19 cellular contexts compared by ENCODE assay signal in the genomic region with DNA sequence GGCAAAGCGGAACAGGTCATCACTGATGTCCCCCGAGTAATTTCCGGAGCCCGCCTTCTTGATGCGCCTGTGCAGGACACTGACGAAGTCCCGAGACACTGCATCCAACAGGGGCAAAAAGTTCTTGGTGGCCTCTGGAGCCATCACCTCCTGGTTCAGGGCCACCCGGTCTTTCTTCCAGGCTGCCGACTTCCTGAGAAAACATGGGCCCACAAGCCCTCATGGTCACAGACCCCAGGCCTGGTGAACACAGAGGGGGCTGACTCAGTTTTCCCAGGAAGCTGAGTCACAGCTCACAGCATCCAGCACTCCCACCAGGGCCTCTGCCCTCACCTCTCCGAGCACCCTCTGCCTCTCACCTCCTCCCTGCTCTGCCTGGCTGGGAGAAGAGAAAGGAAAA. TPM values are rescaled to one million over a fixed set of nuclear protein-coding genes. Genes with fewer than 3 reads are reported as not detected.
DNase-seq lines count a peak whose midpoint lies in the region; ATAC-seq, FAIRE-seq and TF ChIP-seq lines count a peak whose summit lies in the region.
"Had no signal": no experiment of that assay in that cellular context is flagged by ENCODE, and none has a peak within 500 bp of the region (broad histone marks: within the 10 kb centered on the region; RNA-seq: fewer than 3 reads in every experiment).

No MANE protein-coding gene starts in this region.

- POLR2A ChIA-PET in activated CD4-positive, alpha-beta T cell treated with anti-CD3 and anti-CD28 coated beads for 36 hours (lab: Charles Lee) = no interaction called here
- POLR2A ChIA-PET in H1 (lab: Charles Lee; ENCODE audit: partially characterized antibody) = no interaction called here

- H3K9ac ChIP-seq in H1 (replicated peaks in 1 of 4; ENCODE audit: extremely low read depth in 1 of 4, low read depth in 3 of 4, low read length in 3 of 4) = no peak overlapping the region

- H3K27ac ChIP-seq in H1 (ENCODE audit: low read depth, low read length) (no peak overlapping the region), small intestine (ENCODE audit: low read depth in 1 of 2, low read length in 1 of 2) (no peak overlapping the region)
- H3K27ac ChIP-seq: hepatocyte, prostate gland, SJCRH30, tibial artery had no signal

- H2BK12ac ChIP-seq in H1 (ENCODE audit: low read depth, low read length) = no peak overlapping the region

- no peak overlapping the region for H3K56ac ChIP-seq in H1 (replicated peaks; ENCODE audit: insufficient read length, low read depth, low read length)

- intact Hi-C loops in activated CD4-positive, alpha-beta T cell treated with anti-CD3 and anti-CD28 coated beads for 36 hours (cut with DNase I, micrococcal nuclease) = no loop called here
- intact Hi-C loops in posterior vena cava (cut with DNase I) = no loop called here

- H2BK15ac ChIP-seq in H1 (ENCODE audit: low read length) = no peak overlapping the region

- no peak for FAIRE-seq in H1 (lab: Jason Lieb, UNC)
- no peak for FAIRE-seq in small intestine (lab: Jason Lieb, UNC)
- FAIRE-seq: A204.1 had no signal

- no peak overlapping the region for H2BK20ac ChIP-seq in H1 (ENCODE audit: low read length)

- no peaks in the 10 kb centered on the region for H3K23me2 ChIP-seq in H1 (ENCODE audit: low read depth, low read length)

- no peak for TF ChIP-seq EP300 in H1 (IDR thresholded peaks at IDR 0.05; ENCODE audit: borderline replicate concordance in 1 of 2, low read depth in 2 of 2, low read length in 2 of 2)

- H4K8ac ChIP-seq in H1 (ENCODE audit: extremely low read depth, insufficient read depth, low read length) = no peak overlapping the region

- peaks cover 5% of the 10 kb centered on the region for H3K4me1 Mint-ChIP-seq in activated CD4-positive, alpha-beta T cell treated with anti-CD3 and anti-CD28 coated beads for 36 hours
- H3K4me1 Mint-ChIP-seq: activated CD4-positive, alpha-beta T cell treated with anti-CD3 and anti-CD28 coated beads, Interleukin-2, amount 10 ng/mL, durations not matched to agents 24 days and 14 days had no signal

- CTCF ChIA-PET in activated CD4-positive, alpha-beta T cell treated with anti-CD3 and anti-CD28 coated beads for 36 hours (lab: Charles Lee) = no interaction called here
- CTCF ChIA-PET in H1 (lab: Charles Lee; ENCODE audit: partially characterized antibody) = interaction anchor here (1.2 kb wide), 1 partner anchor 24 kb away, joined by 4 read pairs; no protein-coding TSS in a partner anchor

- H3K4me3 ChIP-seq in NB4 (ENCODE audit: low read depth, low read length) (no peak overlapping the region), H1 (ENCODE audit: extremely low read depth in 1 of 4, insufficient read depth in 2 of 4, low read depth in 3 of 4, low read length in 4 of 4) (no peak overlapping the region), small intestine (ENCODE audit: low read depth in 1 of 2, low read length in 2 of 2) (no peak overlapping the region)
- H3K4me3 ChIP-seq: hepatocyte, prostate gland, SJCRH30, tibial artery had no signal

- no peaks in the 10 kb centered on the region for H3K9me3 ChIP-seq in H1 (ENCODE audit: insufficient read depth in 2 of 2, low read depth in 1 of 2, low read length in 1 of 2)
- no peaks in the 10 kb centered on the region for H3K9me3 ChIP-seq in small intestine (ENCODE audit: control insufficient read depth, low read depth)
- H3K9me3 ChIP-seq: prostate gland, SJCRH30, tibial artery had no signal

- H4K20me1 ChIP-seq in H1 (replicated peaks in 1 of 2; ENCODE audit: control insufficient read depth in 1 of 2, insufficient read depth in 2 of 2, low read length in 2 of 2) = no peaks in the 10 kb centered on the region

- H3K27me3 ChIP-seq in H1 (replicated peaks in 1 of 4; ENCODE audit: control insufficient read depth in 3 of 4, extremely low read depth in 1 of 4, insufficient read depth in 3 of 4, low read length in 3 of 4) = no peaks in the 10 kb centered on the region
- no peaks in the 10 kb centered on the region for H3K27me3 ChIP-seq in small intestine (ENCODE audit: control insufficient read depth in 2 of 2, insufficient read depth in 2 of 2, low read length in 2 of 2)
- H3K27me3 ChIP-seq: hepatocyte, SJCRH30 had no signal

- H2BK5ac ChIP-seq in H1 (ENCODE audit: low read depth, low read length) = no peak overlapping the region

- H3K27ac Mint-ChIP-seq in activated CD4-positive, alpha-beta T cell treated with anti-CD3 and anti-CD28 coated beads for 36 hours = no peak overlapping the region
- H3K27ac Mint-ChIP-seq: activated CD4-positive, alpha-beta T cell treated with anti-CD3 and anti-CD28 coated beads, Interleukin-2, amount 10 ng/mL, durations not matched to agents 24 days and 14 days had no signal

- H3K18ac ChIP-seq in H1 (ENCODE audit: extremely low read depth, low read length) = peak overlapping the region; percentile 39; the same call in 1 of the 2 replicates

- H3K4ac ChIP-seq in H1 (replicated peaks; ENCODE audit: insufficient read length, low read depth, low read length) = no peak overlapping the region

- TF ChIP-seq CTCF in NB4 (IDR thresholded peaks at IDR 0.05; ENCODE audit: low read depth, low read length) (no peak), H1 (IDR thresholded peaks at IDR 0.05; ENCODE audit: control extremely low read depth in 1 of 3, insufficient read depth in 1 of 3, low read depth in 1 of 3, low read length in 3 of 3) (no peak)

- 93% methylated on average over 10 of the region's 10 CpGs; no CpG with 5 or more reads in 1 of the 2 experiments for WGBS in H1 (ENCODE audit: extremely low coverage in 1 of 2, insufficient coverage in 1 of 2, insufficient read length in 1 of 2, insufficient replicate concordance in 2 of 2, low coverage in 1 of 2, low lambda C conversion rate in 2 of 2, missing lambda C conversion rate in 1 of 2), 2 experiments
- WGBS in small intestine, 3 donors = 77 to 88% (median 78%) methylated on average over 10 of the region's 10 CpGs

- H3K4me1 ChIP-seq in H1 (replicated peaks in 1 of 4; ENCODE audit: control insufficient read depth in 3 of 4, insufficient read depth in 4 of 4, low read length in 3 of 4) (no peaks in the 10 kb centered on the region; a peak in 1 of 7 replicates), small intestine (ENCODE audit: control insufficient read depth in 2 of 2, insufficient read depth in 1 of 2, low read depth in 1 of 2, low read length in 1 of 2) (no peaks in the 10 kb centered on the region)
- H3K4me1 ChIP-seq: prostate gland, SJCRH30, tibial artery had no signal

- H3K79me1 ChIP-seq in H1 (ENCODE audit: low read depth, low read length) = no peaks in the 10 kb centered on the region

- no peak overlapping the region for H3K23ac ChIP-seq in H1 (ENCODE audit: insufficient read length)

- H2AK5ac ChIP-seq in H1 (ENCODE audit: low read depth, low read length) = 0 out of 2 replicates have a peak overlapping the region, but pooled peaks have one; percentile 29

- no peak overlapping the region for H3K4me3 Mint-ChIP-seq in activated CD4-positive, alpha-beta T cell treated with anti-CD3 and anti-CD28 coated beads for 36 hours
- H3K4me3 Mint-ChIP-seq: activated CD4-positive, alpha-beta T cell treated with anti-CD3 and anti-CD28 coated beads, Interleukin-2, amount 10 ng/mL, durations not matched to agents 24 days and 14 days; naive thymus-derived CD4-positive, alpha-beta T cell had no signal

- 0 out of 2 replicates have a peak overlapping the region, but pooled peaks have one; percentile 74 for H2AFZ ChIP-seq in H1 (ENCODE audit: low read length)
- H2AFZ ChIP-seq: hepatocyte had no signal

- ATAC-seq in activated CD4-positive, alpha-beta T cell treated with anti-CD3 and anti-CD28 coated beads for 36 hours = no peak
- ATAC-seq in GM18502 (IDR thresholded peaks at IDR 0.05; ENCODE audit: poor library complexity, unreplicated experiment) = no peak
- ATAC-seq: naive thymus-derived CD4-positive, alpha-beta T cell had no signal

- H3K9me3 Mint-ChIP-seq in activated CD4-positive, alpha-beta T cell treated with anti-CD3 and anti-CD28 coated beads for 36 hours (ENCODE audit: low read depth) = no peaks in the 10 kb centered on the region
- H3K9me3 Mint-ChIP-seq: activated CD4-positive, alpha-beta T cell treated with anti-CD3 and anti-CD28 coated beads, Interleukin-2, amount 10 ng/mL, durations not matched to agents 24 days and 14 days; naive thymus-derived CD4-positive, alpha-beta T cell had no signal

- no peak for TF ChIP-seq RAD21 in H1 (IDR thresholded peaks at IDR 0.05 in 1 of 2, conservative IDR thresholded peaks at IDR 0.05 in 1 of 2; ENCODE audit: low read depth in 2 of 2, low read length in 2 of 2)

- H2BK120ac ChIP-seq in H1 (replicated peaks; ENCODE audit: low read depth, low read length) = no peak overlapping the region

- H4K91ac ChIP-seq in H1 (replicated peaks; ENCODE audit: insufficient read length, low read length) = no peak overlapping the region

- DNase-seq in activated CD4-positive, alpha-beta T cell treated with anti-CD3 and anti-CD28 coated beads for 36 hours = peak; percentile 16
- DNase-seq in activated CD4-positive, alpha-beta T cell treated with anti-CD3 and anti-CD28 coated beads, Interleukin-2, amount 50 U/mL, for 4 hours = no peak
- DNase-seq in NB4 (ENCODE audit: low read depth) (peak; percentile 23), H1 (ENCODE audit: low read depth in 1 of 2, low spot score in 2 of 2) (no peak), posterior vena cava (ENCODE audit: low spot score) (peak; percentile 58), small intestine (no peak), HuH-7 (ENCODE audit: low spot score) (no peak)
- DNase-seq: activated CD4-positive, alpha-beta T cell treated with anti-CD3 and anti-CD28 coated beads, Interleukin-2, amount 10 ng/mL, durations not matched to agents 24 days and 14 days; anterior cingulate cortex; naive thymus-derived CD4-positive, alpha-beta T cell; NCI-H187 treated with DMSO at 0.1 percent for 48 hours; NCI-H510A; SJCRH30; T-helper 9 cell had no signal

- H3K79me2 ChIP-seq in H1 (ENCODE audit: control insufficient read depth in 1 of 2, insufficient read depth in 2 of 2, low read length in 2 of 2) = no peaks in the 10 kb centered on the region
- H3K79me2 ChIP-seq: hepatocyte had no signal

- H3K27me3 Mint-ChIP-seq in activated CD4-positive, alpha-beta T cell treated with anti-CD3 and anti-CD28 coated beads for 36 hours = peaks cover 2% of the 10 kb centered on the region

- no peaks in the 10 kb centered on the region for H3K36me3 ChIP-seq in H1 (ENCODE audit: control insufficient read depth in 2 of 4, insufficient read depth in 4 of 4, low read length in 3 of 4)
- no peaks in the 10 kb centered on the region for H3K36me3 ChIP-seq in small intestine (ENCODE audit: control insufficient read depth in 2 of 2, insufficient read depth in 2 of 2, low read length in 2 of 2)
- H3K36me3 ChIP-seq: prostate gland, SJCRH30, tibial artery had no signal

- TF ChIP-seq POLR2A in NB4 (IDR thresholded peaks at IDR 0.05; ENCODE audit: extremely low read depth, insufficient read length) = no peak
- no peak for TF ChIP-seq POLR2A in H1 (IDR thresholded peaks at IDR 0.05; ENCODE audit: control extremely low read depth in 1 of 2, low read depth in 2 of 2, low read length in 2 of 2)

- H4K5ac ChIP-seq in H1 (ENCODE audit: insufficient read length, low read depth, low read length) = peak overlapping the region; percentile 21

- H3K36me3 Mint-ChIP-seq in activated CD4-positive, alpha-beta T cell treated with anti-CD3 and anti-CD28 coated beads for 36 hours (ENCODE audit: low read depth) = no peaks in the 10 kb centered on the region

- H3K14ac ChIP-seq in H1 (ENCODE audit: insufficient read length) = no peak overlapping the region

- no peak overlapping the region for H3K4me2 ChIP-seq in H1 (ENCODE audit: insufficient read depth in 1 of 2, low read depth in 2 of 2, low read length in 2 of 2)
- H3K4me2 ChIP-seq: hepatocyte had no signal

RNA-seq across cellular contexts. Expression of a gene that starts 22.4 kb away (rescaled TPM):
- not detected for total RNA-seq in activated CD4-positive, alpha-beta T cell treated with anti-CD3 and anti-CD28 coated beads for 36 hours
- total RNA-seq in H1 (2021; fragmentation: NEBNext Ultra II Directional; extraction: Animal tissue kit (Norgen Biotek cat#: 25700)) = 1.9 and 3.3 TPM in 2 replicates
- 7.2 and 7.5 TPM in 2 replicates for polyA plus RNA-seq in H1 (2011; rRNA removed)
- 6.9 TPM for polyA plus RNA-seq in H1 (2011; cell fraction: cytosol; rRNA removed)
- polyA plus RNA-seq in H1 (2011; cell fraction: nucleus; rRNA removed) = 7.1 TPM
- 3.6 to 5.9 TPM (median 4.9 TPM) in 4 replicates for polyA plus RNA-seq in H1 (2012, experiment 1 of 2)
- polyA plus RNA-seq in H1 (2012, experiment 2 of 2) = 4.9 TPM
- polyA plus RNA-seq in H1 (2013, experiment 1 of 2) = 2.0 TPM
- 2.0 TPM for polyA plus RNA-seq in H1 (2013, experiment 2 of 2)
- 6.3 and 7.6 TPM in 2 replicates for polyA minus RNA-seq in H1 (2011; rRNA and poly(A)+ RNA removed)
- polyA minus RNA-seq in H1 (2011; cell fraction: cytosol; rRNA and poly(A)+ RNA removed) = 4.3 TPM
- 2.8 TPM for polyA minus RNA-seq in H1 (2011; cell fraction: nucleus; rRNA and poly(A)+ RNA removed)
- total RNA-seq in posterior vena cava = 1 to 10 TPM in 1 of 2 donors, under 1 TPM in 1; 0.71 to 1.2 TPM
- 1 to 10 TPM in 1 of 3 donors, under 1 TPM in 2; 0.54 to 2.7 (median 0.54) TPM for polyA plus RNA-seq in small intestine
- total RNA-seq: activated CD4-positive, alpha-beta T cell treated with anti-CD3 and anti-CD28 coated beads, Interleukin-2, amount 10 ng/mL, durations not matched to agents 24 days and 14 days; SJCRH30 had no signal
- polyA plus RNA-seq: naive thymus-derived CD4-positive, alpha-beta T cell had no signal

Comparison
In these comparisons a context has a peak if more than half of its experiments do, and no peak if none do; other contexts are left out.
1. DNase-seq: peak in activated CD4-positive, alpha-beta T cell treated with anti-CD3 and anti-CD28 coated beads for 36 hours (single experiment), NB4 (single experiment) and posterior vena cava (single experiment); none in activated CD4-positive, alpha-beta T cell treated with anti-CD3 and anti-CD28 coated beads, Interleukin-2, amount 50 U/mL, for 4 hours (0 of 2), H1 (0 of 2), small intestine (single experiment) and HuH-7 (single experiment).